1 cellular context compared by ENCODE assay signal in genomic region chr3:42801784-42802183, GRCh38.
TF ChIP-seq lines count a peak whose summit lies in the region.

No MANE protein-coding gene starts in this region.

TF ChIP-seq in K562, 482 proteins besides CTCF, POLR2A, EP300 and RAD21:
- TF ChIP-seq WHSC1 (IDR thresholded peaks at IDR 0.05; ENCODE audit: low read length) (no peak), RBM25 (IDR thresholded peaks at IDR 0.05; ENCODE audit: low read depth, low read length, severe bottlenecking) (peak; percentile 19), ZNF121 (CRISPR knock-in tag; conservative IDR thresholded peaks at IDR 0.05) (peak; percentile 70), ZNF384 (IDR thresholded peaks at IDR 0.05; ENCODE audit: low read depth, low read length) (0 out of 2 replicates have a peak, but pooled peaks have one; percentile 68)
